Comparison of ENCODE assay signal across 8 cellular contexts in the genomic region with DNA sequence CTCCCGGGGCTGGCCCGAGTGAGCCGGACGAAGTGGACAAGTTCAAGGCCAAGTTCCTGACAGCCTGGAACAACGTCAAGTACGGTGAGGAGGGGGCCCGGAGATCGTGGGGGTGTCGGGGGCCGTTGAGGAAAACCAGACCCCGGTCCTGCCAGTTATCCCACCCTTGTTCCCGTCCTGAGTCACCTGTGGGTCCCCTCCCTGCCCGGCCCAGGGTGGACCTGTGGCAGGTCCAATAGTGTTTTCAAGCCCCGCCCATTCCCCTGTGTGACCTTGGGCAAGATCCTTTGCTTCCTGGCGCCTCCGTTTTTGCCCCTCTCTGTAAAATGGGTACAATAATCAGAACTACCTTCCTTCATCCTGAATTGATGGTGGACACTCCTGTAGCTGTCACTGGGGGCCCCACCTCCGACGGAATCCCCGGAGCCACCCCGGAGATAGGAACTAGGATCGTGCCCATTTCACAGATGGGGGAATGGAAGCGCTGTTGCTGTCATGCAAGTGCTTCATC. TPM values are rescaled to one million over a fixed set of nuclear protein-coding genes. Genes with fewer than 3 reads are reported as not detected.
DNase-seq lines count a peak whose midpoint lies in the region; ATAC-seq and TF ChIP-seq lines count a peak whose summit lies in the region.

No MANE protein-coding gene starts in this region.

- peaks cover 17% of the 10 kb centered on the region for H3K4me1 ChIP-seq in CD8-positive, alpha-beta T cell (ENCODE audit: insufficient read depth, low read length)
- H3K4me1 ChIP-seq in HEK293 (ENCODE audit: control insufficient read depth, insufficient read depth, low read length) (no peaks in the 10 kb centered on the region), ovary (ENCODE audit: insufficient read depth) (peaks cover 2% of the 10 kb centered on the region)

- ATAC-seq in CD8-positive, alpha-beta T cell, result no peak

- H3K36me3 Mint-ChIP-seq in CD8-positive, alpha-beta T cell, result peaks cover 25% of the 10 kb centered on the region

- CTCF ChIA-PET in CD8-positive, alpha-beta T cell (lab: Charles Lee), result interaction anchor here (0.5 to 5.8 kb wide), 3 partner anchors 8 to 36 kb away, joined by 3 to 37 read pairs (median 3); no protein-coding TSS in a partner anchor
- CTCF ChIA-PET in HEK293 (lab: Yijun Ruan, JAX), result interaction anchor here (0.6 to 1.0 kb wide), 2 partner anchors 22 to 38 kb away, joined by 3 read pairs; no protein-coding TSS in a partner anchor

- no peaks in the 10 kb centered on the region for H3K27me3 ChIP-seq in CD8-positive, alpha-beta T cell (ENCODE audit: insufficient read depth, low read length)
- no peaks in the 10 kb centered on the region for H3K27me3 ChIP-seq in WERI-Rb-1 (ENCODE audit: insufficient read depth, low read depth, severe bottlenecking)
- H3K27me3 ChIP-seq in ovary, result no peaks in the 10 kb centered on the region

- H3K9me3 Mint-ChIP-seq in CD8-positive, alpha-beta T cell, result no peaks in the 10 kb centered on the region

- peak overlapping the region; percentile 88 for H3K4me3 Mint-ChIP-seq in CD8-positive, alpha-beta T cell

- peak overlapping the region; percentile 82 for H3K4me3 ChIP-seq in CD8-positive, alpha-beta T cell (ENCODE audit: low read depth, low read length)
- H3K4me3 ChIP-seq in HEK293 (ENCODE audit: low read depth, low read length) (peak overlapping the region; percentile 89), WERI-Rb-1 (ENCODE audit: low read depth, low read length) (peak overlapping the region; percentile 60), fibroblast of mammary gland (ENCODE audit: control insufficient read depth, low read depth, low read length) (peak overlapping the region; percentile 74), ovary (peak overlapping the region; percentile 99)

- peak overlapping the region; percentile 91 for H3K27ac Mint-ChIP-seq in CD8-positive, alpha-beta T cell

- H3K27ac ChIP-seq in CD8-positive, alpha-beta T cell (ENCODE audit: low read depth, low read length), result peak overlapping the region; percentile 63
- H3K27ac ChIP-seq in HEK293 (ENCODE audit: extremely low read depth, low read depth, low read length) (peak overlapping the region; percentile 94), WERI-Rb-1 (peak overlapping the region; percentile 92), ovary (peak overlapping the region; percentile 84 to 95)

- POLR2A ChIA-PET in CD8-positive, alpha-beta T cell (lab: Charles Lee), result interaction anchor here (1.1 to 1.4 kb wide), 2 partner anchors 10 to 22 kb away, joined by 5 read pairs; a partner anchor contains a TSS
- POLR2A ChIA-PET in HEK293 (lab: Yijun Ruan, JAX), result interaction anchor here (2.3 kb wide), 1 partner anchor 9 kb away, joined by 7 read pairs; no protein-coding TSS in a partner anchor

- no peak for TF ChIP-seq CTCF in CD8-positive, alpha-beta T cell (IDR thresholded peaks at IDR 0.05)
- no peak for TF ChIP-seq CTCF in HEK293 (tag by site-specific recombination; IDR thresholded peaks at IDR 0.05)
- no peak for TF ChIP-seq CTCF in WERI-Rb-1 (IDR thresholded peaks at IDR 0.05; ENCODE audit: low read depth, low read length)
- TF ChIP-seq CTCF in fibroblast of mammary gland (conservative IDR thresholded peaks at IDR 0.05; ENCODE audit: control insufficient read depth, insufficient read depth, low read depth, low read length), result no peak
- TF ChIP-seq CTCF in ovary (IDR thresholded peaks at IDR 0.05), result no peak

- intact Hi-C loops in CD8-positive, alpha-beta T cell (cut with DNase I, micrococcal nuclease), result loop anchor here (2.0 to 5.0 kb wide), 2 partner anchors 37 to 59 kb away; no protein-coding TSS in a partner anchor
- intact Hi-C loops in ovary (cut with DNase I), result no loop called here

- TF ChIP-seq POLR2A in ovary (IDR thresholded peaks at IDR 0.05), result no peak

- WGBS in ovary, 3 donors, result 9 to 15% (median 14%) methylated on average over 22 of the region's 22 CpGs

- H3K4me1 Mint-ChIP-seq in CD8-positive, alpha-beta T cell (ENCODE audit: low read depth), result peaks cover 19% of the 10 kb centered on the region

- TF ChIP-seq EP300 in ovary (IDR thresholded peaks at IDR 0.05), result no peak

- DNase-seq in CD8-positive, alpha-beta T cell, result peak in 2 of 7 experiments; percentile 34 to 53
- DNase-seq in WERI-Rb-1 (peak; percentile 48), fibroblast of mammary gland (ENCODE audit: low read depth) (no peak), ovary (peak; percentile 53 to 76 (median 56)), NCI-H1436 treated with DMSO at 0.1 percent for 48 hours (lab: John Stamatoyannopoulos, UW) (no peak), NCI-H2107 treated with DMSO at 0.1 percent for 48 hours (lab: John Stamatoyannopoulos, UW; ENCODE audit: unreplicated experiment) (no peak), GM19240 (ENCODE audit: insufficient read length, low spot score) (no peak)

- H3K9me3 ChIP-seq in CD8-positive, alpha-beta T cell (ENCODE audit: low read length), result no peaks in the 10 kb centered on the region
- H3K9me3 ChIP-seq in HEK293 (ENCODE audit: control insufficient read depth, insufficient read depth, low read depth, low read length), result no peaks in the 10 kb centered on the region
- no peaks in the 10 kb centered on the region for H3K9me3 ChIP-seq in WERI-Rb-1 (ENCODE audit: severe bottlenecking)
- H3K9me3 ChIP-seq in ovary, result no peaks in the 10 kb centered on the region

- H3K36me3 ChIP-seq in CD8-positive, alpha-beta T cell (ENCODE audit: insufficient read depth, low read length), result peaks cover 17% of the 10 kb centered on the region
- H3K36me3 ChIP-seq in HEK293 (ENCODE audit: control insufficient read depth in 2 of 2, insufficient read depth in 1 of 2, low read length in 2 of 2), result peaks cover 0 to 26% of the 10 kb centered on the region in 2 experiments; a peak in 2 of 3 replicates
- peaks cover 39% of the 10 kb centered on the region for H3K36me3 ChIP-seq in WERI-Rb-1
- no peaks in the 10 kb centered on the region for H3K36me3 ChIP-seq in ovary

- H3K27me3 Mint-ChIP-seq in CD8-positive, alpha-beta T cell (ENCODE audit: low read depth), result peaks cover 3% of the 10 kb centered on the region

TF ChIP-seq in HEK293, 187 proteins besides CTCF, POLR2A, EP300 and RAD21 (continues in another document):
- TF ChIP-seq, protein P1, sequence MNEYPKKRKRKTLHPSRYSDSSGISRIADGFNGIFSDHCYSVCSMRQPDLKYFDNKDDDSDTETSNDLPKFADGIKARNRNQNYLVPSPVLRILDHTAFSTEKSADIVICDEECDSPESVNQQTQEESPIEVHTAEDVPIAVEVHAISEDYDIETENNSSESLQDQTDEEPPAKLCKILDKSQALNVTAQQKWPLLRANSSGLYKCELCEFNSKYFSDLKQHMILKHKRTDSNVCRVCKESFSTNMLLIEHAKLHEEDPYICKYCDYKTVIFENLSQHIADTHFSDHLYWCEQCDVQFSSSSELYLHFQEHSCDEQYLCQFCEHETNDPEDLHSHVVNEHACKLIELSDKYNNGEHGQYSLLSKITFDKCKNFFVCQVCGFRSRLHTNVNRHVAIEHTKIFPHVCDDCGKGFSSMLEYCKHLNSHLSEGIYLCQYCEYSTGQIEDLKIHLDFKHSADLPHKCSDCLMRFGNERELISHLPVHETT (tag by site-specific recombination; IDR thresholded peaks at IDR 0.05), result 0 out of 2 replicates have a peak, but pooled peaks have one; percentile 37
- TF ChIP-seq ZBTB7A (tag by site-specific recombination; IDR thresholded peaks at IDR 0.05; ENCODE audit: low read depth) (peak; percentile 24; the same call in 1 of the 2 replicates), ZNF157 (tag by site-specific recombination; IDR thresholded peaks at IDR 0.05) (no peak), SP7 (tag by site-specific recombination; IDR thresholded peaks at IDR 0.05) (0 out of 2 replicates have a peak, but pooled peaks have one; percentile 29), ZNF571 (tag by site-specific recombination; IDR thresholded peaks at IDR 0.05) (no peak), KLF7 (tag by site-specific recombination; IDR thresholded peaks at IDR 0.05; ENCODE audit: borderline replicate concordance) (0 out of 2 replicates have a peak, but pooled peaks have one; percentile 15), ZNF660 (tag by site-specific recombination; IDR thresholded peaks at IDR 0.05) (0 out of 2 replicates have a peak, but pooled peaks have one; percentile 7), ZNF223 (tag by site-specific recombination; IDR thresholded peaks at IDR 0.05) (no peak), ZNF768 (tag by site-specific recombination; IDR thresholded peaks at IDR 0.05) (peak; percentile 70), SCRT2 (tag by site-specific recombination; IDR thresholded peaks at IDR 0.05) (peak; percentile 61), SCRT1 (tag by site-specific recombination; IDR thresholded peaks at IDR 0.05; ENCODE audit: borderline replicate concordance) (peak; percentile 79; the same call in 1 of the 2 replicates), KLF1 (tag by site-specific recombination; IDR thresholded peaks at IDR 0.05) (peak; percentile 48)
- TF ChIP-seq, protein P2, sequence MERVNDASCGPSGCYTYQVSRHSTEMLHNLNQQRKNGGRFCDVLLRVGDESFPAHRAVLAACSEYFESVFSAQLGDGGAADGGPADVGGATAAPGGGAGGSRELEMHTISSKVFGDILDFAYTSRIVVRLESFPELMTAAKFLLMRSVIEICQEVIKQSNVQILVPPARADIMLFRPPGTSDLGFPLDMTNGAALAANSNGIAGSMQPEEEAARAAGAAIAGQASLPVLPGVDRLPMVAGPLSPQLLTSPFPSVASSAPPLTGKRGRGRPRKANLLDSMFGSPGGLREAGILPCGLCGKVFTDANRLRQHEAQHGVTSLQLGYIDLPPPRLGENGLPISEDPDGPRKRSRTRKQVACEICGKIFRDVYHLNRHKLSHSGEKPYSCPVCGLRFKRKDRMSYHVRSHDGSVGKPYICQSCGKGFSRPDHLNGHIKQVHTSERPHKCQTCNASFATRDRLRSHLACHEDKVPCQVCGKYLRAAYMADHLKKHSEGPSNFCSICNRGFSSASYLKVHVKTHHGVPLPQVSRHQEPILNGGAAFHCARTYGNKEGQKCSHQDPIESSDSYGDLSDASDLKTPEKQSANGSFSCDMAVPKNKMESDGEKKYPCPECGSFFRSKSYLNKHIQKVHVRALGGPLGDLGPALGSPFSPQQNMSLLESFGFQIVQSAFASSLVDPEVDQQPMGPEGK (tag by site-specific recombination; IDR thresholded peaks at IDR 0.05), result peak; percentile 35

RNA-seq across cellular contexts. Expression of a gene that starts 0.6 kb away (rescaled TPM):
- total RNA-seq in CD8-positive, alpha-beta T cell, result 10 to 100 TPM; 82.0 to 91.1 TPM
- total RNA-seq in ovary, result 10 to 100 TPM; 13.9 to 26.9 (median 24.1) TPM
- polyA plus RNA-seq in ovary, result 10 to 100 TPM in 1 of 2 donors, 1 to 10 TPM in 1; 3.1 to 20.8 TPM

RNA-seq across cellular contexts. Expression of a gene that starts 21.5 kb away (rescaled TPM):
- 10 to 100 TPM; 29.8 to 33.9 TPM for total RNA-seq in CD8-positive, alpha-beta T cell
- total RNA-seq in ovary, result 10 to 100 TPM; 12.3 to 28.9 (median 23.6) TPM
- polyA plus RNA-seq in ovary, result 10 to 100 TPM; 20.1 to 24.2 TPM

RNA-seq across cellular contexts. Expression of a gene that starts 24.5 kb away (rescaled TPM):
- total RNA-seq in CD8-positive, alpha-beta T cell, result 10 to 100 TPM; 58.5 to 61.3 TPM
- total RNA-seq in ovary, result 1 to 10 TPM; 4.4 to 7.4 (median 5.6) TPM
- 1 to 10 TPM; 2.8 to 7.6 TPM for polyA plus RNA-seq in ovary

RNA-seq across cellular contexts. Expression of a gene that starts 27.1 kb away (rescaled TPM):
- 10 to 100 TPM; 21.6 to 22.5 TPM for total RNA-seq in CD8-positive, alpha-beta T cell
- under 1 TPM in 6 of 7 donors, not detected in 1; 0.12 to 0.57 (median 0.32) TPM for total RNA-seq in ovary
- 1 to 10 TPM in 1 of 2 donors, under 1 TPM in 1; 0.33 to 1.4 TPM for polyA plus RNA-seq in ovary

RNA-seq across cellular contexts. Expression of a gene that starts 41.1 kb away (rescaled TPM):
- total RNA-seq in CD8-positive, alpha-beta T cell, result 10 to 100 TPM; 13.1 to 13.7 TPM
- total RNA-seq in ovary, result 10 to 100 TPM; 29.6 to 61.7 (median 51.7) TPM
- 10 to 100 TPM; 38.5 to 40.4 TPM for polyA plus RNA-seq in ovary

Comparison
In these comparisons a context has a peak if more than half of its experiments do, and no peak if none do; other contexts are left out.
1. DNase-seq: peak in WERI-Rb-1 (single experiment) and ovary (5 of 5); none in fibroblast of mammary gland (single experiment), NCI-H1436 treated with DMSO at 0.1 percent for 48 hours (single experiment), NCI-H2107 treated with DMSO at 0.1 percent for 48 hours (single experiment) and GM19240 (single experiment).
2. RNA of a gene that starts 24.5 kb away (total RNA-seq): 58.5 to 61.3 TPM in CD8-positive, alpha-beta T cell; 4.4 to 7.4 TPM in ovary; every median in the first group is over 4 times any median in the second.
3. intact Hi-C loops: an anchor here in CD8-positive, alpha-beta T cell (2.0 to 5.0 kb wide); none called in ovary.
4. Peak in every context shown above with its lines, with median percentiles within 50 percentile points of each other: H3K27ac ChIP-seq and H3K4me3 ChIP-seq.